ENCODE assay signal across 1 cellular context in the genomic region with DNA sequence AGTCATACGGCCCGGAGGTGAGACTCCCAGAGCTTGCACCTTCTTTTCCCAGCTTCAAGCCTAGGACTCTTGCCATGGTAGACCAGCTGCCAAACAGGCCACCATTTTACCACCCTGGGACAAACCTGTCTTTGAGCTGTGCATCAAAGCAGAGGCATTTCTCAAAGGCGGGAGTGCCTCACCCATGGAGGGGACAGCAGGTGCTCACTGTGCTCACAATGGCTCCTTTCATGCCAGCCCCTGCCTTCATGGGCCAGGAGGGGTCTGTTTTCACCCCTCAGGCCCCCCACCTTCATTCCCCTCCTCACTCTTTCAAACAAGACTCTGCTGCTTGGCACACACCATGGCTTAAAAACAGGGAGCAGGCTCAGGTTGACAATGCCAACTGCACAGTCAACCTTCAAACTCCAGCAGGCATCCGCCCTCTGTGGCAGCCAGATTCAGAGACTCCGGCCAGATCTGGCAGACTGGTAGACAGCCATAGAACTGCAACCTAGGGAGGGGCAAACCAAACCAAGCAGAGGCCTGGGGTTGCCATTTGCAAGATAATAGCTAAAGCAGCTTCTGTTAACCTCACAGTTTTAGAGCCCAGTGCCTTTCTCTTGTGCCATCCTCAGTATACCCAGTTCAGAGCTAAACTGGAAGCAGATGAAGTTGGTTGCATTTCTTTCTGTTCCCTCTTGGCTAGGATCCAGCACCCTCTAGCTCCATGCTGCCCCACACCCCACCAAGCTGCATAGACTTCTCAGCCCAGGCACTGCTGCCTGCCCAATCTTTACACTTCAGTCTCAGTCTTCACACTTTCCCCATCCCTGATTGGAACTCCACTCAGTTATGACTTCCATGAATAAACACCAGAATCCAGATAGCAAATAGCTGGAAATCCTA.
TF ChIP-seq lines count a peak whose summit lies in the region.

No MANE protein-coding gene starts in this region.

TF ChIP-seq in H1, 55 proteins besides CTCF, POLR2A, EP300 and RAD21:
- no peak for TF ChIP-seq CHD2 (IDR thresholded peaks at IDR 0.05; ENCODE audit: low read length)
- TF ChIP-seq GABPA (IDR thresholded peaks at IDR 0.05; ENCODE audit: borderline replicate concordance, insufficient read depth, low read length): no peak
- TF ChIP-seq SIRT6 (IDR thresholded peaks at IDR 0.05; ENCODE audit: low read length): no peak
- no peak for TF ChIP-seq CHD1 (IDR thresholded peaks at IDR 0.05; ENCODE audit: low read depth, low read length)
- no peak for TF ChIP-seq POLR2AphosphoS5 (IDR thresholded peaks at IDR 0.05; ENCODE audit: low read depth, low read length)
- TF ChIP-seq, protein P1, sequence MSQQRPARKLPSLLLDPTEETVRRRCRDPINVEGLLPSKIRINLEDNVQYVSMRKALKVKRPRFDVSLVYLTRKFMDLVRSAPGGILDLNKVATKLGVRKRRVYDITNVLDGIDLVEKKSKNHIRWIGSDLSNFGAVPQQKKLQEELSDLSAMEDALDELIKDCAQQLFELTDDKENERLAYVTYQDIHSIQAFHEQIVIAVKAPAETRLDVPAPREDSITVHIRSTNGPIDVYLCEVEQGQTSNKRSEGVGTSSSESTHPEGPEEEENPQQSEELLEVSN (IDR thresholded peaks at IDR 0.05): peak; percentile 50; the same call in 1 of the 2 replicates
- TF ChIP-seq SIX5 (IDR thresholded peaks at IDR 0.05; ENCODE audit: low read depth, low read length): no peak
- no peak for TF ChIP-seq CBX8 (IDR thresholded peaks at IDR 0.05; ENCODE audit: borderline replicate concordance, low read depth, low read length)
- TF ChIP-seq, protein P2, sequence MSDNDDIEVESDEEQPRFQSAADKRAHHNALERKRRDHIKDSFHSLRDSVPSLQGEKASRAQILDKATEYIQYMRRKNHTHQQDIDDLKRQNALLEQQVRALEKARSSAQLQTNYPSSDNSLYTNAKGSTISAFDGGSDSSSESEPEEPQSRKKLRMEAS (IDR thresholded peaks at IDR 0.05): 0 out of 2 replicates have a peak, but pooled peaks have one; percentile 12
- TF ChIP-seq FOSL1 (IDR thresholded peaks at IDR 0.05; ENCODE audit: insufficient read depth, low read depth, low read length): no peak
- no peak for TF ChIP-seq BRCA1 (IDR thresholded peaks at IDR 0.05; ENCODE audit: low read depth, low read length)
- TF ChIP-seq, protein P3, sequence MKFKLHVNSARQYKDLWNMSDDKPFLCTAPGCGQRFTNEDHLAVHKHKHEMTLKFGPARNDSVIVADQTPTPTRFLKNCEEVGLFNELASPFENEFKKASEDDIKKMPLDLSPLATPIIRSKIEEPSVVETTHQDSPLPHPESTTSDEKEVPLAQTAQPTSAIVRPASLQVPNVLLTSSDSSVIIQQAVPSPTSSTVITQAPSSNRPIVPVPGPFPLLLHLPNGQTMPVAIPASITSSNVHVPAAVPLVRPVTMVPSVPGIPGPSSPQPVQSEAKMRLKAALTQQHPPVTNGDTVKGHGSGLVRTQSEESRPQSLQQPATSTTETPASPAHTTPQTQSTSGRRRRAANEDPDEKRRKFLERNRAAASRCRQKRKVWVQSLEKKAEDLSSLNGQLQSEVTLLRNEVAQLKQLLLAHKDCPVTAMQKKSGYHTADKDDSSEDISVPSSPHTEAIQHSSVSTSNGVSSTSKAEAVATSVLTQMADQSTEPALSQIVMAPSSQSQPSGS (IDR thresholded peaks at IDR 0.05; ENCODE audit: low read length): no peak
- TF ChIP-seq RNF2 (IDR thresholded peaks at IDR 0.05; ENCODE audit: borderline replicate concordance, low read depth, low read length, missing control alignments, poor library complexity, severe bottlenecking): no peak
- no peak for TF ChIP-seq CEBPB (IDR thresholded peaks at IDR 0.05; ENCODE audit: low read depth, low read length)
- no peak for TF ChIP-seq YY1 (IDR thresholded peaks at IDR 0.05; ENCODE audit: low read depth, low read length)
- TF ChIP-seq ZNF274 (IDR thresholded peaks at IDR 0.05; ENCODE audit: borderline replicate concordance, extremely low read depth, low read length): no peak
- TF ChIP-seq SP4 (IDR thresholded peaks at IDR 0.05; ENCODE audit: low read length): no peak
- TF ChIP-seq BCL11A (IDR thresholded peaks at IDR 0.05; ENCODE audit: low read depth in 2 of 2, low read length in 2 of 2): no peak
- TF ChIP-seq HDAC2 (IDR thresholded peaks at IDR 0.05; ENCODE audit: borderline replicate concordance in 1 of 2, low read depth in 2 of 2, low read length in 2 of 2): 0 out of 4 replicates have a peak, but pooled peaks of 1 of the 2 experiments have one; percentile 37
- TF ChIP-seq EGR1 (IDR thresholded peaks at IDR 0.05; ENCODE audit: borderline replicate concordance, low read depth, low read length): no peak
